ENCODE assay signal across 11 cellular contexts in the genomic region with DNA sequence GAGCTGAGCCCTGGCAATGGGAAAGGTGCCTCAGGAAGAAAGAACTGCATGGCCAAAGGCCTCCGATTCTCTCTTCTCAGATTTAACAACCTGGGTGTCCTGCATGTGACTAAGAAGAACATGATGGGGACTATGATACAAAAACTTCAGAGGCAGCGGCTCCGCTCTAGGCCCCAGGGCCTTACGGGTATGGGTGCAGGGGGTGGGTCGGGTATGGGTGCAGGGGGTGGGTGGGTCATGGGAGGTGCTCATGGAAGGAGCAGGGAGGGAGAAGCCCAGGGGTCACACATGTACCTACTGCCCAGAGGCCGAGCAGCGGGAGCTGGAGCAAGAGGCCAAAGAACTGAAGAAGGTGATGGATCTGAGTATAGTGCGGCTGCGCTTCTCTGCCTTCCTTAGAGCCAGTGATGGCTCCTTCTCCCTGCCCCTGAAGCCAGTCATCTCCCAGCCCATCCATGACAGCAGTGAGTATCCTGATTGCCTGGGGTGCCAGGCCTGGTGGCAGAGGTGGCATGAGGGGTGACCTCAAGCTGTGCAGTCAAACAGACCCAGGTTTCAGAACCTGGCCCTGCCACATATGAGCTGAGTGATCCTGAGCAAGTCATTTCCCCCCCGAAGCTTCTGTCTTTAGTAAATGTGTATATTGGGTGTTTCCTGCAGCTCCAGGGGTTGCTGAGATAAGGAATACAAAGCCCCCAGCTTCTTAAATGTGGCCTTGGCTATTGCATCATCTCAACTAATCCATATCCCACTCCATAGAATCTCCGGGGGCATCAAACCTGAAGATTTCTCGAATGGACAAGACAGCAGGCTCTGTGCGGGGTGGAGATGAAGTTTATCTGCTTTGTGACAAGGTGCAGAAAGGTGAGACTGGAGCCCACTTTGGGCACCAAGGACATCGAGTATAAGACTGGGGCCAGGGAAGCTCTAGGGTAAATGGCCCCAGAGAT. TPM values are rescaled to one million over a fixed set of nuclear protein-coding genes. Genes with fewer than 3 reads are reported as not detected.
A peak's percentile ranks its signal among the peaks of the same experiment; 100 is the strongest.
DNase-seq lines count a peak whose midpoint lies in the region; ATAC-seq, FAIRE-seq and TF ChIP-seq lines count a peak whose summit lies in the region.
"Had no signal": no experiment of that assay in that cellular context is flagged by ENCODE, and none has a peak within 500 bp of the region (broad histone marks: within the 10 kb centered on the region; RNA-seq: fewer than 3 reads in every experiment).

No MANE protein-coding gene starts in this region.

- FAIRE-seq in GM12891 (lab: Jason Lieb, UNC) = no peak

- intact Hi-C loops in CD14-positive monocyte (cut with micrococcal nuclease) = loop anchor here (10.0 kb wide), 2 partner anchors 77 to 187 kb away; no protein-coding TSS in a partner anchor
- intact Hi-C loops in activated T-helper 2 cell treated with anti-CD3 and anti-CD28 coated beads, Interferon-gamma antibody, Interleukin-2, Interleukin-4, amounts not matched to agents 10 μg/mL and 5 μg/mL and 100 μg/mL, durations not matched to agents 14 hours and 24 hours and 36 hours (cut with micrococcal nuclease) = loop anchor here (5.0 to 10.0 kb wide), 3 partner anchors 150 to 563 kb away; a partner anchor contains a TSS

- H3K4me3 Mint-ChIP-seq in CD14-positive monocyte (peak overlapping the region; percentile 91 to 95), nephron (peak overlapping the region; percentile 79 to 91 (median 91))
- peak overlapping the region; percentile 91 for H3K4me3 Mint-ChIP-seq in activated T-helper 2 cell treated with anti-CD3 and anti-CD28 coated beads, Interferon-gamma antibody, Interleukin-2, Interleukin-4, amounts not matched to agents 10 μg/mL and 5 μg/mL and 100 μg/mL, durations not matched to agents 14 hours and 24 hours and 36 hours (ENCODE audit: low read depth)

- H3K4me1 Mint-ChIP-seq in CD14-positive monocyte (peaks cover 39% of the 10 kb centered on the region), nephron (peaks cover 15% of the 10 kb centered on the region)
- peaks cover 30% of the 10 kb centered on the region for H3K4me1 Mint-ChIP-seq in activated T-helper 2 cell treated with anti-CD3 and anti-CD28 coated beads, Interferon-gamma antibody, Interleukin-2, Interleukin-4, amounts not matched to agents 10 μg/mL and 5 μg/mL and 100 μg/mL, durations not matched to agents 14 hours and 24 hours and 36 hours (ENCODE audit: low read depth)

- H3K9me3 Mint-ChIP-seq in CD14-positive monocyte (no peaks in the 10 kb centered on the region), nephron (no peaks in the 10 kb centered on the region)
- no peaks in the 10 kb centered on the region for H3K9me3 Mint-ChIP-seq in activated T-helper 2 cell treated with anti-CD3 and anti-CD28 coated beads, Interferon-gamma antibody, Interleukin-2, Interleukin-4, amounts not matched to agents 10 μg/mL and 5 μg/mL and 100 μg/mL, durations not matched to agents 14 hours and 24 hours and 36 hours

- H3K27ac Mint-ChIP-seq in CD14-positive monocyte = peak overlapping the region in 4 of 7 donors; percentile 3 to 99 (median 82)
- H3K27ac Mint-ChIP-seq in activated T-helper 2 cell treated with anti-CD3 and anti-CD28 coated beads, Interferon-gamma antibody, Interleukin-2, Interleukin-4, amounts not matched to agents 10 μg/mL and 5 μg/mL and 100 μg/mL, durations not matched to agents 14 hours and 24 hours and 36 hours = peak overlapping the region; percentile 99
- H3K27ac Mint-ChIP-seq in nephron = peak overlapping the region in 1 of 3 experiments; percentile 12

- TF ChIP-seq CTCF in CD14-positive monocyte (IDR thresholded peaks at IDR 0.05) = no peak
- no peak for TF ChIP-seq CTCF in nephron (IDR thresholded peaks at IDR 0.05; ENCODE audit: unreplicated experiment in 3 of 3)

- 0 out of 2 replicates have a peak, but pooled peaks have one; percentile 3 for TF ChIP-seq POLR2A in GM12891 (IDR thresholded peaks at IDR 0.05; ENCODE audit: low read depth, low read length)

- no peak for ATAC-seq in GM18868 (IDR thresholded peaks at IDR 0.05; ENCODE audit: unreplicated experiment)
- ATAC-seq: right lobe of liver had no signal

- H3K27me3 Mint-ChIP-seq in CD14-positive monocyte (ENCODE audit: low read depth in 3 of 3) (peaks cover 0 to 7% (median 6%) of the 10 kb centered on the region in 3 donors), nephron (ENCODE audit: low read depth) (peaks cover 3% of the 10 kb centered on the region)
- H3K27me3 Mint-ChIP-seq in activated T-helper 2 cell treated with anti-CD3 and anti-CD28 coated beads, Interferon-gamma antibody, Interleukin-2, Interleukin-4, amounts not matched to agents 10 μg/mL and 5 μg/mL and 100 μg/mL, durations not matched to agents 14 hours and 24 hours and 36 hours (ENCODE audit: low read depth) = no peaks in the 10 kb centered on the region

- H3K36me3 Mint-ChIP-seq in CD14-positive monocyte = peaks cover 53 to 63% of the 10 kb centered on the region in 2 donors
- peaks cover 75% of the 10 kb centered on the region for H3K36me3 Mint-ChIP-seq in activated T-helper 2 cell treated with anti-CD3 and anti-CD28 coated beads, Interferon-gamma antibody, Interleukin-2, Interleukin-4, amounts not matched to agents 10 μg/mL and 5 μg/mL and 100 μg/mL, durations not matched to agents 14 hours and 24 hours and 36 hours (ENCODE audit: low read depth)
- H3K36me3 Mint-ChIP-seq in nephron (ENCODE audit: low read depth) = no peaks in the 10 kb centered on the region

- DNase-seq in CD14-positive monocyte (ENCODE audit: low spot score) (no peak), GM12891 (ENCODE audit: insufficient read length, low spot score) (no peak), NCI-H774 (lab: John Stamatoyannopoulos, UW) (no peak), NCI-H1105 treated with DMSO at 0.1 percent for 48 hours (lab: John Stamatoyannopoulos, UW) (no peak), RKO (ENCODE audit: low spot score) (no peak)
- no peak for DNase-seq in activated T-helper 2 cell treated with anti-CD3 and anti-CD28 coated beads, Interferon-gamma antibody, Interleukin-2, Interleukin-4, amounts not matched to agents 10 μg/mL and 5 μg/mL and 100 μg/mL, durations not matched to agents 14 hours and 24 hours and 36 hours (ENCODE audit: low spot score)
- DNase-seq: head of caudate nucleus, NCI-H146 had no signal

TF ChIP-seq in GM12891, 5 proteins besides CTCF, POLR2A, EP300 and RAD21:
- TF ChIP-seq POU2F2 (IDR thresholded peaks at IDR 0.05; ENCODE audit: low read depth, low read length) (no peak), PAX5 (IDR thresholded peaks at IDR 0.05; ENCODE audit: insufficient read depth, low read length, severe bottlenecking) (no peak), TAF1 (IDR thresholded peaks at IDR 0.05; ENCODE audit: low read depth, low read length) (no peak), SPI1 (IDR thresholded peaks at IDR 0.05; ENCODE audit: low read depth, low read length) (no peak), POLR2AphosphoS5 (IDR thresholded peaks at IDR 0.05; ENCODE audit: low read depth, low read length) (no peak; the same call in 1 of the 2 replicates)

RNA-seq across cellular contexts. Expression of a gene that starts 2.0 kb away (rescaled TPM):
- polyA plus RNA-seq in CD14-positive monocyte = 10 to 100 TPM in 1 of 2 donors, 1 to 10 TPM in 1; 6.8 to 15.0 TPM
- 125 TPM for polyA plus RNA-seq in GM12891 (2012; ENCODE audit: low read depth, missing spikeins)
- 310 and 323 TPM in 2 replicates for total RNA-seq in activated T-helper 2 cell treated with anti-CD3 and anti-CD28 coated beads, Interferon-gamma antibody, Interleukin-2, Interleukin-4, amounts not matched to agents 10 μg/mL and 5 μg/mL and 100 μg/mL, durations not matched to agents 14 hours and 24 hours and 36 hours

RNA-seq across cellular contexts. Expression of a gene that starts 21.1 kb away (rescaled TPM):
- 1 to 10 TPM; 1.1 to 1.5 TPM for polyA plus RNA-seq in CD14-positive monocyte
- polyA plus RNA-seq in GM12891 (2012; ENCODE audit: low read depth, missing spikeins) = 2.7 TPM
- total RNA-seq in activated T-helper 2 cell treated with anti-CD3 and anti-CD28 coated beads, Interferon-gamma antibody, Interleukin-2, Interleukin-4, amounts not matched to agents 10 μg/mL and 5 μg/mL and 100 μg/mL, durations not matched to agents 14 hours and 24 hours and 36 hours = 10.6 and 13.4 TPM in 2 replicates

RNA-seq across cellular contexts. Expression of a gene that starts 23.1 kb away (rescaled TPM):
- 10 to 100 TPM; 25.5 to 36.3 TPM for polyA plus RNA-seq in CD14-positive monocyte
- 8.4 TPM for polyA plus RNA-seq in GM12891 (2012; ENCODE audit: low read depth, missing spikeins)
- total RNA-seq in activated T-helper 2 cell treated with anti-CD3 and anti-CD28 coated beads, Interferon-gamma antibody, Interleukin-2, Interleukin-4, amounts not matched to agents 10 μg/mL and 5 μg/mL and 100 μg/mL, durations not matched to agents 14 hours and 24 hours and 36 hours = 14.8 and 15.1 TPM in 2 replicates

RNA-seq across cellular contexts. Expression of a gene that starts 34.9 kb away (rescaled TPM):
- polyA plus RNA-seq in CD14-positive monocyte = 10 to 100 TPM; 58.5 to 70.2 TPM
- 78.9 TPM for polyA plus RNA-seq in GM12891 (2012; ENCODE audit: low read depth, missing spikeins)
- total RNA-seq in activated T-helper 2 cell treated with anti-CD3 and anti-CD28 coated beads, Interferon-gamma antibody, Interleukin-2, Interleukin-4, amounts not matched to agents 10 μg/mL and 5 μg/mL and 100 μg/mL, durations not matched to agents 14 hours and 24 hours and 36 hours = 60.7 and 67.5 TPM in 2 replicates

RNA-seq across cellular contexts. Expression of a gene that starts 53.8 kb away (rescaled TPM):
- not detected for polyA plus RNA-seq in CD14-positive monocyte
- 0.59 TPM for polyA plus RNA-seq in GM12891 (2012; ENCODE audit: low read depth, missing spikeins)
- total RNA-seq in activated T-helper 2 cell treated with anti-CD3 and anti-CD28 coated beads, Interferon-gamma antibody, Interleukin-2, Interleukin-4, amounts not matched to agents 10 μg/mL and 5 μg/mL and 100 μg/mL, durations not matched to agents 14 hours and 24 hours and 36 hours = 0.32 TPM in 1 of 2 replicates, not detected in the other
- total RNA-seq: right lobe of liver had no signal
